In genomic region chr1:179184403-179184802, GRCh38 we compare ENCODE assay signal across 22 cellular contexts.
"Had no signal": no experiment of that assay in that cellular context is flagged by ENCODE, and none has a peak within 500 bp of the region (broad histone marks: within the 10 kb centered on the region; RNA-seq: fewer than 3 reads in every experiment).

No MANE protein-coding gene starts in this region.

- H3K4me2 ChIP-seq: PC-9 had no signal

- H3K4me1 ChIP-seq: Peyer's patch, SJCRH30 had no signal

- H3K9me3 ChIP-seq: Peyer's patch, SJCRH30 had no signal

- H3K27ac ChIP-seq: PC-9, Peyer's patch, SJCRH30 had no signal

- ATAC-seq: HepG2, Right ventricle myocardium inferior, SK-N-SH treated with all-trans-retinoic acid at 6 μM for 48 hours had no signal

- H3K27me3 ChIP-seq: Peyer's patch, SJCRH30 had no signal

- H2AFZ ChIP-seq: PC-9 had no signal

- H3K4me3 ChIP-seq: PC-9, Peyer's patch, SJCRH30 had no signal

- H3K36me3 ChIP-seq: Peyer's patch, SJCRH30 had no signal

- DNase-seq: IMR-90; Kasumi-1; KG1; MM.1S; NCI-H1092 treated with DMSO at 0.1 percent for 48 hours; NCI-H1436; NCI-H187; NCI-H2029; NCI-H2171 treated with DMSO at 0.1 percent for 48 hours; NCI-H345; NCI-H446 treated with DMSO at 0.1 percent for 48 hours; NCI-H510A treated with DMSO at 0.1 percent for 48 hours; NCI-H526; NK-92 treated with Interleukin-12 subunit alpha and Interleukin-12 subunit beta, amount 100 ng/mL, for 24 hours; OCI-M1; PC-9; Peyer's patch; SHP77 treated with DMSO at 0.1 percent for 48 hours; SJCRH30 had no signal
